Comparison of ENCODE assay signal across 20 cellular contexts in the genomic region with DNA sequence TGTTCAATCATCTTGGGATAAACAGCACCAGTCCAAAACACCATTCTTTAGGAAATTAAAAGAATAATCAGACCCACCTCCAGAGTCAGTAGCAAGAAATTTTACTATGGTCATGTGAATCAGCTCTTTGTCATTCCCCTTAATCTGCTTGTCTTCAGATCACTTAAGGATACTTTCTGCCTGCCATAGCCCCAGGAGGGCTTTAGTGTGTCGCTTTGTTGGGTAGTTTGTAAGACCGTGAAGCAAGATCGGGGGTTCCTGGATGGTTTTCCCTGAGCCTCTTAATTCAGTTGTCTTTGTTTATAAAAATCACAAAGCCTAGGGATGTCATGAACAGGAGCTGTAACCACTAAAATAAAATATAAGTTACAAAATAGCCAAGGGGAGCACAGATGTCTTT.
A peak's percentile ranks its signal among the peaks of the same experiment; 100 is the strongest.
DNase-seq lines count a peak whose midpoint lies in the region; TF ChIP-seq lines count a peak whose summit lies in the region.
"Had no signal": no experiment of that assay in that cellular context is flagged by ENCODE, and none has a peak within 500 bp of the region (broad histone marks: within the 10 kb centered on the region; RNA-seq: fewer than 3 reads in every experiment).

No MANE protein-coding gene starts in this region.

- H3K4me3 ChIP-seq in HAP-1 (no peak overlapping the region), endodermal cell (ENCODE audit: low read length) (no peak overlapping the region), neuronal stem cell (ENCODE audit: low read length in 2 of 2) (no peak overlapping the region), smooth muscle cell (no peak overlapping the region)
- H3K4me3 ChIP-seq: GM23248 had no signal

- no peak overlapping the region for H2BK5ac ChIP-seq in neuronal stem cell (ENCODE audit: low read length)

- H3K4me3 Mint-ChIP-seq in endodermal cell, result no peak overlapping the region
- H3K4me3 Mint-ChIP-seq: B cell; CD4-positive, CD25-positive, alpha-beta regulatory T cell; HFFc6; T-helper 17 cell had no signal

- no peak overlapping the region for H3K23ac ChIP-seq in neuronal stem cell (ENCODE audit: low read depth, low read length, poor library complexity)

- DNase-seq in HAP-1 (ENCODE audit: low spot score in 2 of 2) (peak; percentile 80 to 97), NCI-H2227 treated with DMSO at 0.1 percent for 48 hours (lab: John Stamatoyannopoulos, UW) (peak; percentile 29), endodermal cell (peak; percentile 55), neuronal stem cell (ENCODE audit: low spot score) (peak; percentile 50), smooth muscle cell (lab: John Stamatoyannopoulos, UW; ENCODE audit: unreplicated experiment) (no peak), GOT3 (lab: John Stamatoyannopoulos, UW) (no peak)
- DNase-seq in activated CD4-positive, alpha-beta T cell treated with anti-CD3 and anti-CD28 coated beads, Interleukin-2, amount 50 U/mL, for 4 hours, result no peak
- DNase-seq: Caco-2; CD4-positive, CD25-positive, alpha-beta regulatory T cell; DMS153; EL; GM23248; HFFc6; KG1; NCI-H1694; NCI-H526 treated with DMSO at 0.1 percent for 48 hours; PC-3; T-helper 17 cell had no signal

- H3K36me3 Mint-ChIP-seq in endodermal cell (ENCODE audit: low read depth), result no peaks in the 10 kb centered on the region
- H3K36me3 Mint-ChIP-seq: CD4-positive, CD25-positive, alpha-beta regulatory T cell had no signal

- H2BK120ac ChIP-seq in neuronal stem cell (ENCODE audit: low read depth, low read length), result no peak overlapping the region

- peaks cover 35% of the 10 kb centered on the region for H3K4me1 ChIP-seq in HAP-1
- peaks cover 4% of the 10 kb centered on the region for H3K4me1 ChIP-seq in endodermal cell (ENCODE audit: control insufficient read depth, insufficient read depth, low read length)
- H3K4me1 ChIP-seq in neuronal stem cell (ENCODE audit: control insufficient read depth in 2 of 2, insufficient read depth in 1 of 2, low read depth in 1 of 2, low read length in 2 of 2), result peaks cover 0 to 8% of the 10 kb centered on the region in 2 donors
- H3K4me1 ChIP-seq in smooth muscle cell (ENCODE audit: low read depth), result peaks cover 14% of the 10 kb centered on the region
- H3K4me1 ChIP-seq: Caco-2 had no signal

- H3K4me1 Mint-ChIP-seq in endodermal cell, result peaks cover 24% of the 10 kb centered on the region
- H3K4me1 Mint-ChIP-seq: B cell; CD4-positive, CD25-positive, alpha-beta regulatory T cell; T-helper 17 cell had no signal

- H3K9me3 ChIP-seq in HAP-1 (no peaks in the 10 kb centered on the region), endodermal cell (ENCODE audit: control insufficient read depth, low read length) (no peaks in the 10 kb centered on the region), neuronal stem cell (replicated peaks in 1 of 2; ENCODE audit: control insufficient read depth in 2 of 2, insufficient read depth in 1 of 2, low read depth in 1 of 2, low read length in 2 of 2) (no peaks in the 10 kb centered on the region), smooth muscle cell (replicated peaks; ENCODE audit: low read depth) (no peaks in the 10 kb centered on the region)
- H3K9me3 ChIP-seq: Caco-2 had no signal

- no peaks in the 10 kb centered on the region for H3K79me1 ChIP-seq in neuronal stem cell (ENCODE audit: low read depth, low read length)

- no peak overlapping the region for H2BK12ac ChIP-seq in neuronal stem cell (ENCODE audit: low read length)

- no peaks in the 10 kb centered on the region for H4K20me1 ChIP-seq in smooth muscle cell (ENCODE audit: low read depth)

- H3K4me2 ChIP-seq in neuronal stem cell (ENCODE audit: insufficient read depth, low read length, poor library complexity, severe bottlenecking), result no peak overlapping the region
- no peak overlapping the region for H3K4me2 ChIP-seq in smooth muscle cell

- no peak overlapping the region for H3K27ac Mint-ChIP-seq in endodermal cell
- H3K27ac Mint-ChIP-seq: B cell; CD4-positive, CD25-positive, alpha-beta regulatory T cell; HFFc6; T-helper 17 cell had no signal

- H3K9ac ChIP-seq in endodermal cell (ENCODE audit: extremely low read depth, low read length, poor library complexity, severe bottlenecking), result no peak overlapping the region
- H3K9ac ChIP-seq in neuronal stem cell (ENCODE audit: low read depth, low read length, poor library complexity), result no peak overlapping the region
- no peak overlapping the region for H3K9ac ChIP-seq in smooth muscle cell (ENCODE audit: low read depth)
- H3K9ac ChIP-seq: GM23248 had no signal

- H3K27me3 ChIP-seq in HAP-1 (ENCODE audit: low read depth) (no peaks in the 10 kb centered on the region), endodermal cell (ENCODE audit: control insufficient read depth, insufficient read depth, low read length, poor library complexity, severe bottlenecking) (no peaks in the 10 kb centered on the region), neuronal stem cell (ENCODE audit: control insufficient read depth in 3 of 3, insufficient read depth in 3 of 3, low read depth in 1 of 3, low read length in 3 of 3) (no peaks in the 10 kb centered on the region), smooth muscle cell (ENCODE audit: low read depth) (no peaks in the 10 kb centered on the region)

- H3K14ac ChIP-seq in neuronal stem cell (ENCODE audit: low read length), result no peak overlapping the region

- no peak overlapping the region for H2AK5ac ChIP-seq in neuronal stem cell (ENCODE audit: low read depth, low read length)

- H3F3A ChIP-seq in smooth muscle cell (ENCODE audit: low read depth), result no peaks in the 10 kb centered on the region

- H2AFZ ChIP-seq in neuronal stem cell (ENCODE audit: low read length), result no peak overlapping the region
- no peak overlapping the region for H2AFZ ChIP-seq in smooth muscle cell (ENCODE audit: low read depth)
- H2AFZ ChIP-seq: GM23248 had no signal

- TF ChIP-seq CTCF in endodermal cell (conservative IDR thresholded peaks at IDR 0.05), result no peak
- TF ChIP-seq CTCF in smooth muscle cell (IDR thresholded peaks at IDR 0.05; ENCODE audit: borderline replicate concordance, insufficient read depth, poor library complexity, severe bottlenecking), result no peak

- peaks cover 3% of the 10 kb centered on the region for H3K27me3 Mint-ChIP-seq in endodermal cell (ENCODE audit: insufficient read depth)
- H3K27me3 Mint-ChIP-seq: B cell had no signal

- no peak overlapping the region for H2BK15ac ChIP-seq in neuronal stem cell (ENCODE audit: low read length)

- H3K79me2 ChIP-seq in smooth muscle cell (ENCODE audit: low read depth), result no peaks in the 10 kb centered on the region

- H4K8ac ChIP-seq in neuronal stem cell (ENCODE audit: low read depth, low read length), result no peak overlapping the region

- H3K36me3 ChIP-seq in HAP-1 (replicated peaks), result no peaks in the 10 kb centered on the region
- H3K36me3 ChIP-seq in endodermal cell (ENCODE audit: control insufficient read depth, insufficient read depth, low read length), result no peaks in the 10 kb centered on the region
- H3K36me3 ChIP-seq in neuronal stem cell (replicated peaks in 1 of 2; ENCODE audit: control insufficient read depth in 2 of 2, insufficient read depth in 2 of 2, low read length in 2 of 2), result no peaks in the 10 kb centered on the region
- H3K36me3 ChIP-seq in smooth muscle cell (ENCODE audit: low read depth), result no peaks in the 10 kb centered on the region

- in situ Hi-C loops in HAP-1 (cut with MboI; ENCODE audit: low sequenced_read_pairs), result no loop called here

- 34% methylated on average over 3 of the region's 3 CpGs; no CpG with 5 or more reads in 1 of the 2 experiments for WGBS in endodermal cell (ENCODE audit: insufficient coverage in 1 of 2, insufficient read length in 1 of 2), 2 experiments
- WGBS in neuronal stem cell (ENCODE audit: extremely low coverage in 2 of 2, insufficient read length in 2 of 2, insufficient replicate concordance in 1 of 2), 2 donors, result no CpG with 5 or more reads among the region's 3 CpGs
- WGBS in smooth muscle cell (ENCODE audit: low lambda C conversion rate), result 31% methylated on average over 3 of the region's 3 CpGs

- H3K18ac ChIP-seq in neuronal stem cell (ENCODE audit: low read length), result no peak overlapping the region

- no peaks in the 10 kb centered on the region for H3K9me3 Mint-ChIP-seq in endodermal cell
- H3K9me3 Mint-ChIP-seq: HFFc6 had no signal

- H4K91ac ChIP-seq in neuronal stem cell (ENCODE audit: low read depth, low read length, poor library complexity), result no peak overlapping the region

- no peak overlapping the region for H3K4ac ChIP-seq in neuronal stem cell (ENCODE audit: low read length)

- H3K27ac ChIP-seq in endodermal cell (ENCODE audit: low read depth, low read length), result peak overlapping the region; percentile 30
- H3K27ac ChIP-seq in neuronal stem cell (replicated peaks; ENCODE audit: low read length), result no peak overlapping the region
- H3K27ac ChIP-seq in smooth muscle cell (ENCODE audit: low read depth), result no peak overlapping the region
- H3K27ac ChIP-seq: GM23248, RWPE1 had no signal

Comparison
In these comparisons a context has a peak if more than half of its experiments do, and no peak if none do; other contexts are left out.
1. DNase-seq: peak in HAP-1 (2 of 2), NCI-H2227 treated with DMSO at 0.1 percent for 48 hours (single experiment), endodermal cell (single experiment) and neuronal stem cell (single experiment); none in smooth muscle cell (single experiment), activated CD4-positive, alpha-beta T cell treated with anti-CD3 and anti-CD28 coated beads, Interleukin-2, amount 50 U/mL, for 4 hours (0 of 2) and GOT3 (single experiment).